7 cellular contexts compared by ENCODE assay signal in the genomic region with DNA sequence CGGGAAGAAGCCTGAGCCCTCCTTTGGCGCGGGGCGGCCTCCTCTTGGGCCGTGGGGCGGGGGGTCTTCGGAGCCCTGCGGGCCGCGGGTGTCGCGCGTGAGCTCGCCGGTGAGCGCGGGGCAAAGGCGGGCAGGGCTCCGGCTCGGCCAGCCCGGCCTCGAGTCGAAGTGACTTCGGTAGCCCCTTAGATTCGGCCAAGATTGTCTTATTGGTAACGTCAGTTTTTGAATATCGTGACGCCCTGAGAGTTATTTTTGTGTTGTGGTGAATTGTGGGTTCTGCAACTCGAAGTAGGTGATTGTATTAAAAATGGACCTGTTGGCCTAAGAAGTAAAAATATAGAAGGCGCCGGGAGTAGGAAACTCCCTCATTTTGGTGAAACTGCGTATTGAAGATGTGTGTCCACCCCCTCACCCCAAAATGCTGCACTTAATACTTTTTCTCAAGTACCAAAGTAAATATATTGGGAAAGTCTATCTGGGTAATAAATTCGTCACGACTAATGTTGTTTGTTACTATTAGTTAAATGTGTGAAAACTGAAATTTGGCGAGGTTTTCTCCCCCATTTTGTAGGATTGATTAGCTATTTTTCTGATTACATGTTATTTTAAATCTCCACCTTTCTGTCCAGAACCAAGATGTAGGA. TPM values are rescaled to one million over a fixed set of nuclear protein-coding genes. Genes with fewer than 3 reads are reported as not detected.
DNase-seq lines count a peak whose midpoint lies in the region; ATAC-seq and TF ChIP-seq lines count a peak whose summit lies in the region.

No MANE protein-coding gene starts in this region.

- peak; percentile 16 for ATAC-seq in HCT116
- peak; percentile 5 for ATAC-seq in effector memory CD8-positive, alpha-beta T cell (replicated peaks)

- H3K27me3 ChIP-seq in HCT116 (ENCODE audit: insufficient read depth, low read length): no peaks in the 10 kb centered on the region
- no peaks in the 10 kb centered on the region for H3K27me3 ChIP-seq in mucosa of stomach (ENCODE audit: control insufficient read depth, insufficient read depth, low read length)

- no peak for TF ChIP-seq RAD21 in HCT116 (IDR thresholded peaks at IDR 0.05; ENCODE audit: low read depth)

- H3K4me3 ChIP-seq in GM12865 (ENCODE audit: low read depth, low read length): peak overlapping the region; percentile 99
- H3K4me3 ChIP-seq in HCT116 (replicated peaks in 1 of 2; ENCODE audit: low read depth in 1 of 2, low read length in 2 of 2): peak overlapping the region; percentile 96 to 98
- peak overlapping the region; percentile 91 for H3K4me3 ChIP-seq in OCI-LY7 (ENCODE audit: low read depth, low read length, poor library complexity, severe bottlenecking)
- peak overlapping the region; percentile 97 for H3K4me3 ChIP-seq in mucosa of stomach (ENCODE audit: low read length)

- H3K27ac Mint-ChIP-seq in effector memory CD8-positive, alpha-beta T cell: peak overlapping the region; percentile 99 to 100

- RAD21 ChIA-PET in HCT116 (lab: Charles Lee; ENCODE audit: low non-redundant PET in 1 of 2, low total read pairs in 2 of 2, uncharacterized antibody in 2 of 2, unreplicated experiment in 2 of 2): interaction anchor here in 1 of 2 experiments (1.2 kb wide), 1 partner anchor 207 kb away, joined by 4 read pairs; no protein-coding TSS in a partner anchor

- DNase-seq in GM12865 (ENCODE audit: low read depth) (peak; percentile 53), HCT116 (ENCODE audit: low read depth, low spot score) (no peak), OCI-LY7 (ENCODE audit: low spot score) (peak; percentile 61), occipital lobe (lab: John Stamatoyannopoulos, UW) (no peak), LoVo (ENCODE audit: low spot score) (no peak)
- peak in 1 of 3 experiments; percentile 8 for DNase-seq in effector memory CD8-positive, alpha-beta T cell

- H3K36me3 Mint-ChIP-seq in effector memory CD8-positive, alpha-beta T cell (ENCODE audit: insufficient read depth): peaks cover 48% of the 10 kb centered on the region

- BruUV-seq in HCT116 (replicated peaks; lab: Mats Ljungman, UMichigan): TSS peak; percentile 44
- no TSS peak for BruUV-seq in OCI-LY7 (replicated peaks; lab: Mats Ljungman, UMichigan)

- CTCF ChIA-PET in HCT116 (lab: Charles Lee) (interaction anchor here (1.4 kb wide), 1 partner anchor 10 kb away, joined by 4 read pairs; no protein-coding TSS in a partner anchor), OCI-LY7 (lab: Charles Lee; ENCODE audit: unreplicated experiment) (no interaction called here)

- no peak overlapping the region for H2AFZ ChIP-seq in HCT116 (ENCODE audit: low read depth, low read length, poor library complexity, severe bottlenecking)
- H2AFZ ChIP-seq in OCI-LY7 (ENCODE audit: low read length): peak overlapping the region; percentile 62; the same call in 1 of the 2 replicates

- H3K4me1 ChIP-seq in HCT116 (ENCODE audit: control insufficient read depth in 1 of 2, insufficient read depth in 2 of 2, low read length in 2 of 2) (peaks cover 8 to 25% of the 10 kb centered on the region in 2 experiments; a peak in 3 of 4 replicates), OCI-LY7 (ENCODE audit: insufficient read depth, low read length, poor library complexity, severe bottlenecking) (peaks cover 45% of the 10 kb centered on the region), mucosa of stomach (ENCODE audit: control insufficient read depth, insufficient read depth, low read length) (peaks cover 33% of the 10 kb centered on the region)

- H3K9me2 ChIP-seq in HCT116 (ENCODE audit: insufficient read depth): no peaks in the 10 kb centered on the region
- H3K9me2 ChIP-seq in OCI-LY7 (ENCODE audit: insufficient read depth, low read length): no peaks in the 10 kb centered on the region

- H3K9ac ChIP-seq in HCT116 (ENCODE audit: low read length) (peak overlapping the region; percentile 98), mucosa of stomach (ENCODE audit: low read length) (peak overlapping the region; percentile 100)

- H3K27me3 Mint-ChIP-seq in effector memory CD8-positive, alpha-beta T cell: no peaks in the 10 kb centered on the region

- peaks cover 31 to 50% of the 10 kb centered on the region in 2 donors for H3K4me1 Mint-ChIP-seq in effector memory CD8-positive, alpha-beta T cell (ENCODE audit: low read depth in 2 of 2)

- TF ChIP-seq CTCF in GM12865 (IDR thresholded peaks at IDR 0.05; ENCODE audit: insufficient read depth, low read depth, low read length, missing control alignments) (no peak), HCT116 (IDR thresholded peaks at IDR 0.05 in 2 of 3, conservative IDR thresholded peaks at IDR 0.05 in 1 of 3; ENCODE audit: borderline replicate concordance in 1 of 3, insufficient read depth in 1 of 3, low read depth in 2 of 3, low read length in 2 of 3) (no peak), OCI-LY7 (conservative IDR thresholded peaks at IDR 0.05; ENCODE audit: low read length) (no peak)

- H3K9me3 ChIP-seq in HCT116 (ENCODE audit: control insufficient read depth in 1 of 2, insufficient read depth in 1 of 2, low read depth in 1 of 2, low read length in 2 of 2) (no peaks in the 10 kb centered on the region), OCI-LY7 (ENCODE audit: low read length) (peaks cover 5% of the 10 kb centered on the region; the same call in 1 of the 2 replicates), mucosa of stomach (ENCODE audit: control insufficient read depth, low read length) (no peaks in the 10 kb centered on the region)

- H4K20me1 ChIP-seq in HCT116 (ENCODE audit: insufficient read depth) (peaks cover 21% of the 10 kb centered on the region; the same call in 1 of the 2 replicates), OCI-LY7 (ENCODE audit: insufficient read depth, low read length) (peaks cover 50% of the 10 kb centered on the region)

- no peaks in the 10 kb centered on the region for H3K9me3 Mint-ChIP-seq in effector memory CD8-positive, alpha-beta T cell

- TF ChIP-seq POLR2A in HCT116 (IDR thresholded peaks at IDR 0.05; ENCODE audit: borderline replicate concordance, extremely low read depth, insufficient read depth, insufficient read length): no peak

- H3K4me2 ChIP-seq in HCT116 (ENCODE audit: low read length): peak overlapping the region; percentile 75
- H3K4me2 ChIP-seq in OCI-LY7 (ENCODE audit: low read length): peak overlapping the region; percentile 86

- H3K79me2 ChIP-seq in HCT116 (ENCODE audit: insufficient read depth, low read length): peaks cover 58% of the 10 kb centered on the region
- H3K79me2 ChIP-seq in OCI-LY7 (ENCODE audit: insufficient read depth, low read depth, low read length): peaks cover 69% of the 10 kb centered on the region

- H3K27ac ChIP-seq in HCT116 (ENCODE audit: low read depth, low read length): peak overlapping the region; percentile 93
- H3K27ac ChIP-seq in OCI-LY7 (ENCODE audit: low read depth, low read length, poor library complexity, severe bottlenecking): peak overlapping the region; percentile 86

- intact Hi-C loops in HCT116 (cut with micrococcal nuclease): loop anchor here (5.0 to 10.0 kb wide), 7 partner anchors 96 to 808 kb away; partner anchors contain the start of gene BAZ2B
- intact Hi-C loops in OCI-LY7 (cut with micrococcal nuclease; ENCODE audit: unreplicated experiment): loop anchor here (2.0 to 10.0 kb wide), 3 partner anchors 196 to 1838 kb away; partner anchors contain the start of genes ACVR1 and WDSUB1

- peak overlapping the region; percentile 99 to 100 for H3K4me3 Mint-ChIP-seq in effector memory CD8-positive, alpha-beta T cell

- POLR2A ChIA-PET in HCT116 (lab: Charles Lee) (interaction anchor here (1.3 to 1.6 kb wide), 3 partner anchors 8 to 422 kb away, joined by 3 to 6 read pairs (median 4); no protein-coding TSS in a partner anchor), OCI-LY7 (lab: Charles Lee) (interaction anchor here (0.5 to 1.8 kb wide), 9 partner anchors 11 to 1396 kb away, joined by 3 to 7 read pairs (median 5); no protein-coding TSS in a partner anchor)

- peaks cover 13 to 23% of the 10 kb centered on the region in 2 experiments; a peak in 3 of 4 replicates for H3K36me3 ChIP-seq in HCT116 (ENCODE audit: control insufficient read depth in 1 of 2, insufficient read depth in 2 of 2, low read length in 2 of 2)
- peaks cover 43% of the 10 kb centered on the region for H3K36me3 ChIP-seq in OCI-LY7 (ENCODE audit: insufficient read depth, low read length)
- no peaks in the 10 kb centered on the region for H3K36me3 ChIP-seq in mucosa of stomach (ENCODE audit: control insufficient read depth, insufficient read depth, low read length)

TF ChIP-seq in HCT116, 20 proteins besides CTCF, POLR2A, EP300 and RAD21:
- 0 out of 2 replicates have a peak, but pooled peaks have one; percentile 89 for TF ChIP-seq ZFX (IDR thresholded peaks at IDR 0.05)
- no peak for TF ChIP-seq SIN3A (IDR thresholded peaks at IDR 0.05; ENCODE audit: low read depth)

RNA-seq across cellular contexts. Expression of gene MARCHF7, which starts 0.7 kb away (rescaled TPM):
- total RNA-seq in HCT116 (2021; ENCODE audit: unreplicated experiment) (65.9 TPM), OCI-LY7 (2022) (69.4 and 69.6 TPM in 2 replicates), occipital lobe (168 TPM)
- 26.7 and 31.8 TPM in 2 replicates for polyA plus RNA-seq in HCT116 (2012)
- total RNA-seq in OCI-LY7 (2014; rRNA removed; shearing (Covaris generic)): 48.8 and 56.2 TPM in 2 replicates

Comparison
In these comparisons a context has a peak if more than half of its experiments do, and no peak if none do; other contexts are left out.
1. DNase-seq: peak in GM12865 (single experiment) and OCI-LY7 (single experiment); none in HCT116 (single experiment), occipital lobe (single experiment) and LoVo (single experiment).
2. Peak in every context shown above with its lines, with median percentiles within 50 percentile points of each other: H3K4me3 ChIP-seq.